Comparison of ENCODE assay signal across 8 cellular contexts in genomic region chr11:46936138-46937110, GRCh38. TPM values are rescaled to one million over a fixed set of nuclear protein-coding genes. Genes with fewer than 3 reads are reported as not detected.
A peak's percentile ranks its signal among the peaks of the same experiment; 100 is the strongest.
DNase-seq lines count a peak whose midpoint lies in the region; ATAC-seq and TF ChIP-seq lines count a peak whose summit lies in the region.

Gene CSTPP1 (plus strand): TSS chr11:46936761. CDS start chr11:46936806, 45 bp downstream.

- POLR2A ChIA-PET in BJ (lab: Charles Lee): interaction anchor here (0.9 kb wide), 1 partner anchor 207 kb away, joined by 3 read pairs; no protein-coding TSS in a partner anchor

- no peaks in the 10 kb centered on the region for H3K27me3 ChIP-seq in BJ (ENCODE audit: control insufficient read depth, insufficient read depth, low read length)
- peaks cover 0 to 5% of the 10 kb centered on the region in 2 donors for H3K27me3 ChIP-seq in left lung

- H3K4me3 ChIP-seq in BJ (ENCODE audit: low read depth, low read length): peak within 1 kb of the TSS; percentile 88
- H3K4me3 ChIP-seq in left lung: peak within 1 kb of the TSS; percentile 59 to 61

- CTCF ChIA-PET in BJ (lab: Yijun Ruan, JAX): interaction anchor here (0.7 to 1.3 kb wide), 4 partner anchors 11 to 217 kb away, joined by 3 to 5 read pairs (median 4); no protein-coding TSS in a partner anchor

- H3K4me1 ChIP-seq in left lung: peaks cover 7 to 15% of the 10 kb centered on the region in 2 donors

- no peak for TF ChIP-seq CTCF in BJ (IDR thresholded peaks at IDR 0.05; ENCODE audit: insufficient read depth, low read depth, low read length)
- TF ChIP-seq CTCF in left lung (IDR thresholded peaks at IDR 0.05): no peak

- H3K36me3 ChIP-seq in BJ (ENCODE audit: control insufficient read depth, insufficient read depth, low read length): no peaks in the 10 kb centered on the region
- H3K36me3 ChIP-seq in left lung: no peaks in the 10 kb centered on the region

- ATAC-seq in GM19324 (IDR thresholded peaks at IDR 0.05; ENCODE audit: low FRiP score, unreplicated experiment): peak; percentile 82
- ATAC-seq in HG03558 (IDR thresholded peaks at IDR 0.05; ENCODE audit: extremely low read depth, unreplicated experiment): peak; percentile 54
- peak; percentile 98 for ATAC-seq in left lung

- H3K27ac ChIP-seq in left lung: peak within 1 kb of the TSS in 1 of 2 donors; percentile 73

- DNase-seq in BJ (ENCODE audit: low read depth) (no peak), NCI-H748 (lab: John Stamatoyannopoulos, UW; ENCODE audit: unreplicated experiment) (peak; percentile 96), dermis blood vessel endothelial cell (peak; percentile 95), left lung (peak; percentile 93 to 95)
- peak; percentile 91 to 92 for DNase-seq in activated CD4-positive, alpha-beta T cell treated with anti-CD3 and anti-CD28 coated beads, Interleukin-2, amount 50 U/mL, for 4 hours
- DNase-seq in stimulated activated CD4-positive, alpha-beta T cell treated with anti-CD3 and anti-CD28 coated beads, Interleukin-2, amount 100 ng/mL, for 4 hours (ENCODE audit: low read depth): peak; percentile 90

- intact Hi-C loops in left lung (cut with DNase I): no loop called here

- no peaks in the 10 kb centered on the region for H3K9me3 ChIP-seq in left lung

RNA-seq across cellular contexts. Expression of gene CSTPP1, which starts in this region (rescaled TPM):
- 23.5 and 48.7 TPM in 2 replicates for polyA plus RNA-seq in BJ (2011; rRNA removed)
- 32.0 and 32.8 TPM in 2 replicates for polyA minus RNA-seq in BJ (2011; rRNA and poly(A)+ RNA removed)
- total RNA-seq in dermis blood vessel endothelial cell (8.5 and 11.7 TPM in 2 replicates), left lung (10 to 100 TPM; 28.7 to 36.4 TPM)
